ENCODE assay signal across 25 cellular contexts in genomic region chr6:46368137-46368536, GRCh38.
"Had no signal": no experiment of that assay in that cellular context is flagged by ENCODE, and none has a peak within 500 bp of the region (broad histone marks: within the 10 kb centered on the region; RNA-seq: fewer than 3 reads in every experiment).

No MANE protein-coding gene starts in this region.

- H3K27ac ChIP-seq: adrenal gland, ascending aorta, brain microvascular endothelial cell, left lung, neutrophil, pancreas, psoas muscle, thyroid gland had no signal

- DNase-seq: activated B cell treated with CpG ODN at 0.5 μM for 24 hours; activated CD4-positive, alpha-beta T cell treated with anti-CD3 and anti-CD28 coated beads for 36 hours; activated CD4-positive, alpha-beta T cell treated with anti-CD3 and anti-CD28 coated beads, Interleukin-2, amount 50 U/mL, for 4 hours; activated CD8-positive, alpha-beta memory T cell treated with anti-CD3 and anti-CD28 coated beads for 24 hours; activated CD8-positive, alpha-beta memory T cell treated with anti-CD3 and anti-CD28 coated beads, Interleukin-2, amount 50 U/mL, for 4 hours; activated naive CD4-positive, alpha-beta T cell; activated T-cell treated with anti-CD3 and anti-CD28 coated beads, Interleukin-2, amount 50 U/mL, for 24 hours; adrenal gland; brain microvascular endothelial cell; effector memory CD4-positive, alpha-beta T cell; foreskin melanocyte; immature natural killer cell; left lung; mammary epithelial cell; pancreas; psoas muscle; right cardiac atrium; stimulated activated CD4-positive, alpha-beta T cell treated with anti-CD3 and anti-CD28 coated beads, Interleukin-4, amount 100 ng/mL, for 4 hours; substantia nigra; thyroid gland had no signal

- ATAC-seq: activated CD4-positive, alpha-beta T cell treated with anti-CD3 and anti-CD28 coated beads for 36 hours; activated T-helper 17 cell treated with anti-CD3 and anti-CD28 coated beads, Interleukin-2, amount 50 U/mL, for 72 hours; esophagus mucosa; left lung; natural killer cell treated with Interleukin-12 subunit alpha and Interleukin-12 subunit beta and Interleukin-15 and Interleukin-18, amount 100 ng/mL, for 72 hours; pancreas; psoas muscle; right cardiac atrium had no signal
